Comparison of ENCODE assay signal across 20 cellular contexts in genomic region chr18:9732031-9732430, GRCh38. TPM values are rescaled to one million over a fixed set of nuclear protein-coding genes. Genes with fewer than 3 reads are reported as not detected.
DNase-seq lines count a peak whose midpoint lies in the region; ATAC-seq and TF ChIP-seq lines count a peak whose summit lies in the region.
"Had no signal": no experiment of that assay in that cellular context is flagged by ENCODE, and none has a peak within 500 bp of the region (broad histone marks: within the 10 kb centered on the region; RNA-seq: fewer than 3 reads in every experiment).

No MANE protein-coding gene starts in this region.

- H3K9me3 Mint-ChIP-seq in dendritic cell treated with granulocyte-macrophage colony-stimulating factor and Interleukin-4, amounts not matched to agents 40 ng/mL and 50 ng/mL, for 4 days = no peaks in the 10 kb centered on the region
- H3K9me3 Mint-ChIP-seq in type B pancreatic cell (no peaks in the 10 kb centered on the region), MCF 10A (ENCODE audit: unreplicated experiment) (no peaks in the 10 kb centered on the region)
- H3K9me3 Mint-ChIP-seq: CD8-positive, alpha-beta memory T cell; IgD-negative memory B cell had no signal

- H3K27me3 ChIP-seq in right atrium auricular region = no peaks in the 10 kb centered on the region

- H3K4me1 Mint-ChIP-seq in dendritic cell treated with granulocyte-macrophage colony-stimulating factor and Interleukin-4, amounts not matched to agents 40 ng/mL and 50 ng/mL, for 4 days (ENCODE audit: low read depth) = peaks cover 62% of the 10 kb centered on the region
- H3K4me1 Mint-ChIP-seq in type B pancreatic cell (ENCODE audit: unreplicated experiment) = peaks cover 19% of the 10 kb centered on the region
- peaks cover 11% of the 10 kb centered on the region for H3K4me1 Mint-ChIP-seq in MCF 10A (ENCODE audit: insufficient read depth, unreplicated experiment)

- H3K27me3 Mint-ChIP-seq in dendritic cell treated with granulocyte-macrophage colony-stimulating factor and Interleukin-4, amounts not matched to agents 40 ng/mL and 50 ng/mL, for 4 days = no peaks in the 10 kb centered on the region
- peaks cover 4% of the 10 kb centered on the region for H3K27me3 Mint-ChIP-seq in type B pancreatic cell
- no peaks in the 10 kb centered on the region for H3K27me3 Mint-ChIP-seq in MCF 10A (ENCODE audit: insufficient read depth, unreplicated experiment)
- H3K27me3 Mint-ChIP-seq: IgD-negative memory B cell had no signal

- no TSS peak for BruUV-seq in MCF 10A (replicated peaks; lab: Mats Ljungman, UMichigan)

- TF ChIP-seq CTCF in right atrium auricular region (IDR thresholded peaks at IDR 0.05) (no peak), type B pancreatic cell (conservative IDR thresholded peaks at IDR 0.05) (no peak), MCF 10A (IDR thresholded peaks at IDR 0.05; ENCODE audit: unreplicated experiment) (no peak)

- H3K4me3 ChIP-seq in right atrium auricular region = no peak overlapping the region

- no peak overlapping the region for H3K4me3 Mint-ChIP-seq in dendritic cell treated with granulocyte-macrophage colony-stimulating factor and Interleukin-4, amounts not matched to agents 40 ng/mL and 50 ng/mL, for 4 days
- H3K4me3 Mint-ChIP-seq in type B pancreatic cell (no peak overlapping the region), MCF 10A (ENCODE audit: unreplicated experiment) (no peak overlapping the region)
- H3K4me3 Mint-ChIP-seq: CD8-positive, alpha-beta memory T cell; IgD-negative memory B cell had no signal

- H3K9me3 ChIP-seq in right atrium auricular region = no peaks in the 10 kb centered on the region

- ATAC-seq in left cardiac atrium (no peak), left colon (no peak)
- ATAC-seq: HCT116 had no signal

- peak overlapping the region; percentile 43 for H3K27ac Mint-ChIP-seq in dendritic cell treated with granulocyte-macrophage colony-stimulating factor and Interleukin-4, amounts not matched to agents 40 ng/mL and 50 ng/mL, for 4 days
- H3K27ac Mint-ChIP-seq in type B pancreatic cell (no peak overlapping the region), MCF 10A (ENCODE audit: low read depth, unreplicated experiment) (no peak overlapping the region)
- H3K27ac Mint-ChIP-seq: CD8-positive, alpha-beta memory T cell; IgD-negative memory B cell had no signal

- peaks cover 5% of the 10 kb centered on the region for H3K36me3 ChIP-seq in right atrium auricular region

- no peaks in the 10 kb centered on the region for H3K4me1 ChIP-seq in right atrium auricular region

- intact Hi-C loops in left cardiac atrium (cut with DNase I) (no loop called here), MCF 10A (cut with micrococcal nuclease) (no loop called here), left colon (cut with DNase I, micrococcal nuclease) (no loop called here)
- intact Hi-C loops in dendritic cell treated with granulocyte-macrophage colony-stimulating factor and Interleukin-4, amounts not matched to agents 40 ng/mL and 50 ng/mL, for 4 days (cut with micrococcal nuclease) = no loop called here

- H3K27ac ChIP-seq in right atrium auricular region = no peak overlapping the region
- H3K27ac ChIP-seq: C4-2B had no signal

- peaks cover 83% of the 10 kb centered on the region for H3K36me3 Mint-ChIP-seq in dendritic cell treated with granulocyte-macrophage colony-stimulating factor and Interleukin-4, amounts not matched to agents 40 ng/mL and 50 ng/mL, for 4 days (ENCODE audit: low read depth)
- H3K36me3 Mint-ChIP-seq in type B pancreatic cell (peaks cover 3% of the 10 kb centered on the region), MCF 10A (ENCODE audit: insufficient read depth, unreplicated experiment) (no peaks in the 10 kb centered on the region)

- CTCF ChIA-PET in MCF 10A (lab: Yijun Ruan, JAX) = interaction anchor here (0.6 to 2.0 kb wide), 3 partner anchors 9 to 105 kb away, joined by 3 to 8 read pairs (median 5); no protein-coding TSS in a partner anchor

- POLR2A ChIA-PET in MCF 10A (lab: Yijun Ruan, JAX) = interaction anchor here (1.5 kb wide), 1 partner anchor 11 kb away, joined by 4 read pairs; no protein-coding TSS in a partner anchor

- peak; percentile 50 for DNase-seq in right atrium auricular region (ENCODE audit: low spot score)
- no peak for DNase-seq in left cardiac atrium
- peak; percentile 87 for DNase-seq in mesenteric fat pad (ENCODE audit: low spot score)
- DNase-seq in type B pancreatic cell (ENCODE audit: extremely low spot score, unreplicated experiment) = peak; percentile 58
- no peak for DNase-seq in MCF 10A (ENCODE audit: unreplicated experiment)
- no peak for DNase-seq in left colon
- no peak for DNase-seq in anterior cingulate cortex (lab: John Stamatoyannopoulos, UW)
- DNase-seq: Calu3; CD8-positive, alpha-beta memory T cell; DMS153; NCI-H1417 treated with DMSO at 0.1 percent for 48 hours; NCI-H187; NCI-H446; NCI-H526 treated with DMSO at 0.1 percent for 48 hours; OCI-M1; SIG-M5 had no signal

RNA-seq across cellular contexts. Expression of gene RAB31, which starts 23.9 kb away (rescaled TPM):
- 10 to 100 TPM in 1 of 2 donors, 1 to 10 TPM in 1; 9.9 to 29.2 TPM for total RNA-seq in right atrium auricular region
- total RNA-seq in left cardiac atrium = 10 to 100 TPM; 21.2 to 31.1 TPM
- 80.7 TPM for total RNA-seq in mesenteric fat pad
- total RNA-seq in type B pancreatic cell (ENCODE audit: low replicate concordance) = 8.9 and 19.7 TPM in 2 replicates
- total RNA-seq in MCF 10A (2022) = 4.8 and 6.1 TPM in 2 replicates
- 10 to 100 TPM in 1 of 2 donors, 1 to 10 TPM in 1; 6.0 to 16.6 TPM for total RNA-seq in left colon

Comparison
In these comparisons a context has a peak if more than half of its experiments do, and no peak if none do; other contexts are left out.
1. DNase-seq: peak in right atrium auricular region (single experiment), mesenteric fat pad (single experiment) and type B pancreatic cell (single experiment); none in left cardiac atrium (single experiment), MCF 10A (single experiment), left colon (0 of 2) and anterior cingulate cortex (0 of 58).